In the genomic region with DNA sequence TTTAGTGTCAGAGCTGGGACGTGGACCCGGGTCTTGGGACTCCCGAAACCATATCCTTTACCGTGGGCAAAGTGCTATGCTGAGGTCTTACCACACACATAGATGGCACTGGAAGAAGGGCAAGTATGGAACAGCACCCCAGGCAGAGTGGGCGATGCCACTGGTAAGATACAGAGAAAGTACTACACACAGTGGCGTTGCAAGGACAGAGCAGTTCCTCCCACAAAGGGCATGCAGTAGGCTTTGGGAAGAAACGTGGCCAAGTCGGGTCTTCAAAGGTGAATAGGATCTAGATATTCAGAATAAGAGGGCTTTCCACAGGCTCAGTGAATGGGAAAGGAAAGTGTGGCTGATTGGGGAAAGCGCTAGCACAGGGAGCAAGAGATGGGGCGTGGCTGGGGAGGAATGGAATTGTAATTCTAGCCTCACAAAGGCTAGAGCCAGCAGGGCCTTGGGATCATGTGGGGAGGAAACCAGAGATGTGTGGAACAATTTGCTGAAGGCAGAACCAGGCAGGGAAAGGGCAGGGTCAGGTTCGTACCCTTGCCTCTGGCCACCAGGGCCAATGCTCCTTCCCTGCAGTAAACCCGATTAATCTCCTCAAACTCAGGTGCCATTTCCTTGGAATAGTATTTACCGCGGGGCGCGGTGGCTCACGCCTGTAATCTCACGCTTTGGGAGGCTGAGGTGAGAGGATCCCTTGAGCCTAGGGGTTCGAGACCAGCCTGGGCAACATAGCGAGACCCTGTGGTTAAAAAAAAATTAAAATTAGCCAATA, we compare ENCODE assay signal across 1 cellular context.
A peak's percentile ranks its signal among the peaks of the same experiment; 100 is the strongest.
TF ChIP-seq lines count a peak whose summit lies in the region.

No MANE protein-coding gene starts in this region.

TF ChIP-seq in K562, 482 proteins besides CTCF, POLR2A, EP300 and RAD21 (continued from another document and continues in another):
- TF ChIP-seq, protein P1, sequence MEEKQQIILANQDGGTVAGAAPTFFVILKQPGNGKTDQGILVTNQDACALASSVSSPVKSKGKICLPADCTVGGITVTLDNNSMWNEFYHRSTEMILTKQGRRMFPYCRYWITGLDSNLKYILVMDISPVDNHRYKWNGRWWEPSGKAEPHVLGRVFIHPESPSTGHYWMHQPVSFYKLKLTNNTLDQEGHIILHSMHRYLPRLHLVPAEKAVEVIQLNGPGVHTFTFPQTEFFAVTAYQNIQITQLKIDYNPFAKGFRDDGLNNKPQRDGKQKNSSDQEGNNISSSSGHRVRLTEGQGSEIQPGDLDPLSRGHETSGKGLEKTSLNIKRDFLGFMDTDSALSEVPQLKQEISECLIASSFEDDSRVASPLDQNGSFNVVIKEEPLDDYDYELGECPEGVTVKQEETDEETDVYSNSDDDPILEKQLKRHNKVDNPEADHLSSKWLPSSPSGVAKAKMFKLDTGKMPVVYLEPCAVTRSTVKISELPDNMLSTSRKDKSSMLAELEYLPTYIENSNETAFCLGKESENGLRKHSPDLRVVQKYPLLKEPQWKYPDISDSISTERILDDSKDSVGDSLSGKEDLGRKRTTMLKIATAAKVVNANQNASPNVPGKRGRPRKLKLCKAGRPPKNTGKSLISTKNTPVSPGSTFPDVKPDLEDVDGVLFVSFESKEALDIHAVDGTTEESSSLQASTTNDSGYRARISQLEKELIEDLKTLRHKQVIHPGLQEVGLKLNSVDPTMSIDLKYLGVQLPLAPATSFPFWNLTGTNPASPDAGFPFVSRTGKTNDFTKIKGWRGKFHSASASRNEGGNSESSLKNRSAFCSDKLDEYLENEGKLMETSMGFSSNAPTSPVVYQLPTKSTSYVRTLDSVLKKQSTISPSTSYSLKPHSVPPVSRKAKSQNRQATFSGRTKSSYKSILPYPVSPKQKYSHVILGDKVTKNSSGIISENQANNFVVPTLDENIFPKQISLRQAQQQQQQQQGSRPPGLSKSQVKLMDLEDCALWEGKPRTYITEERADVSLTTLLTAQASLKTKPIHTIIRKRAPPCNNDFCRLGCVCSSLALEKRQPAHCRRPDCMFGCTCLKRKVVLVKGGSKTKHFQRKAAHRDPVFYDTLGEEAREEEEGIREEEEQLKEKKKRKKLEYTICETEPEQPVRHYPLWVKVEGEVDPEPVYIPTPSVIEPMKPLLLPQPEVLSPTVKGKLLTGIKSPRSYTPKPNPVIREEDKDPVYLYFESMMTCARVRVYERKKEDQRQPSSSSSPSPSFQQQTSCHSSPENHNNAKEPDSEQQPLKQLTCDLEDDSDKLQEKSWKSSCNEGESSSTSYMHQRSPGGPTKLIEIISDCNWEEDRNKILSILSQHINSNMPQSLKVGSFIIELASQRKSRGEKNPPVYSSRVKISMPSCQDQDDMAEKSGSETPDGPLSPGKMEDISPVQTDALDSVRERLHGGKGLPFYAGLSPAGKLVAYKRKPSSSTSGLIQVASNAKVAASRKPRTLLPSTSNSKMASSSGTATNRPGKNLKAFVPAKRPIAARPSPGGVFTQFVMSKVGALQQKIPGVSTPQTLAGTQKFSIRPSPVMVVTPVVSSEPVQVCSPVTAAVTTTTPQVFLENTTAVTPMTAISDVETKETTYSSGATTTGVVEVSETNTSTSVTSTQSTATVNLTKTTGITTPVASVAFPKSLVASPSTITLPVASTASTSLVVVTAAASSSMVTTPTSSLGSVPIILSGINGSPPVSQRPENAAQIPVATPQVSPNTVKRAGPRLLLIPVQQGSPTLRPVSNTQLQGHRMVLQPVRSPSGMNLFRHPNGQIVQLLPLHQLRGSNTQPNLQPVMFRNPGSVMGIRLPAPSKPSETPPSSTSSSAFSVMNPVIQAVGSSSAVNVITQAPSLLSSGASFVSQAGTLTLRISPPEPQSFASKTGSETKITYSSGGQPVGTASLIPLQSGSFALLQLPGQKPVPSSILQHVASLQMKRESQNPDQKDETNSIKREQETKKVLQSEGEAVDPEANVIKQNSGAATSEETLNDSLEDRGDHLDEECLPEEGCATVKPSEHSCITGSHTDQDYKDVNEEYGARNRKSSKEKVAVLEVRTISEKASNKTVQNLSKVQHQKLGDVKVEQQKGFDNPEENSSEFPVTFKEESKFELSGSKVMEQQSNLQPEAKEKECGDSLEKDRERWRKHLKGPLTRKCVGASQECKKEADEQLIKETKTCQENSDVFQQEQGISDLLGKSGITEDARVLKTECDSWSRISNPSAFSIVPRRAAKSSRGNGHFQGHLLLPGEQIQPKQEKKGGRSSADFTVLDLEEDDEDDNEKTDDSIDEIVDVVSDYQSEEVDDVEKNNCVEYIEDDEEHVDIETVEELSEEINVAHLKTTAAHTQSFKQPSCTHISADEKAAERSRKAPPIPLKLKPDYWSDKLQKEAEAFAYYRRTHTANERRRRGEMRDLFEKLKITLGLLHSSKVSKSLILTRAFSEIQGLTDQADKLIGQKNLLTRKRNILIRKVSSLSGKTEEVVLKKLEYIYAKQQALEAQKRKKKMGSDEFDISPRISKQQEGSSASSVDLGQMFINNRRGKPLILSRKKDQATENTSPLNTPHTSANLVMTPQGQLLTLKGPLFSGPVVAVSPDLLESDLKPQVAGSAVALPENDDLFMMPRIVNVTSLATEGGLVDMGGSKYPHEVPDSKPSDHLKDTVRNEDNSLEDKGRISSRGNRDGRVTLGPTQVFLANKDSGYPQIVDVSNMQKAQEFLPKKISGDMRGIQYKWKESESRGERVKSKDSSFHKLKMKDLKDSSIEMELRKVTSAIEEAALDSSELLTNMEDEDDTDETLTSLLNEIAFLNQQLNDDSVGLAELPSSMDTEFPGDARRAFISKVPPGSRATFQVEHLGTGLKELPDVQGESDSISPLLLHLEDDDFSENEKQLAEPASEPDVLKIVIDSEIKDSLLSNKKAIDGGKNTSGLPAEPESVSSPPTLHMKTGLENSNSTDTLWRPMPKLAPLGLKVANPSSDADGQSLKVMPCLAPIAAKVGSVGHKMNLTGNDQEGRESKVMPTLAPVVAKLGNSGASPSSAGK (IDR thresholded peaks at IDR 0.05) = peak; percentile 75
- TF ChIP-seq IRF2 (CRISPR knock-in tag; IDR thresholded peaks at IDR 0.05) = no peak
- TF ChIP-seq ZBTB1 (CRISPR knock-in tag; IDR thresholded peaks at IDR 0.05; ENCODE audit: borderline replicate concordance, low read depth) = no peak
- TF ChIP-seq, protein P2, sequence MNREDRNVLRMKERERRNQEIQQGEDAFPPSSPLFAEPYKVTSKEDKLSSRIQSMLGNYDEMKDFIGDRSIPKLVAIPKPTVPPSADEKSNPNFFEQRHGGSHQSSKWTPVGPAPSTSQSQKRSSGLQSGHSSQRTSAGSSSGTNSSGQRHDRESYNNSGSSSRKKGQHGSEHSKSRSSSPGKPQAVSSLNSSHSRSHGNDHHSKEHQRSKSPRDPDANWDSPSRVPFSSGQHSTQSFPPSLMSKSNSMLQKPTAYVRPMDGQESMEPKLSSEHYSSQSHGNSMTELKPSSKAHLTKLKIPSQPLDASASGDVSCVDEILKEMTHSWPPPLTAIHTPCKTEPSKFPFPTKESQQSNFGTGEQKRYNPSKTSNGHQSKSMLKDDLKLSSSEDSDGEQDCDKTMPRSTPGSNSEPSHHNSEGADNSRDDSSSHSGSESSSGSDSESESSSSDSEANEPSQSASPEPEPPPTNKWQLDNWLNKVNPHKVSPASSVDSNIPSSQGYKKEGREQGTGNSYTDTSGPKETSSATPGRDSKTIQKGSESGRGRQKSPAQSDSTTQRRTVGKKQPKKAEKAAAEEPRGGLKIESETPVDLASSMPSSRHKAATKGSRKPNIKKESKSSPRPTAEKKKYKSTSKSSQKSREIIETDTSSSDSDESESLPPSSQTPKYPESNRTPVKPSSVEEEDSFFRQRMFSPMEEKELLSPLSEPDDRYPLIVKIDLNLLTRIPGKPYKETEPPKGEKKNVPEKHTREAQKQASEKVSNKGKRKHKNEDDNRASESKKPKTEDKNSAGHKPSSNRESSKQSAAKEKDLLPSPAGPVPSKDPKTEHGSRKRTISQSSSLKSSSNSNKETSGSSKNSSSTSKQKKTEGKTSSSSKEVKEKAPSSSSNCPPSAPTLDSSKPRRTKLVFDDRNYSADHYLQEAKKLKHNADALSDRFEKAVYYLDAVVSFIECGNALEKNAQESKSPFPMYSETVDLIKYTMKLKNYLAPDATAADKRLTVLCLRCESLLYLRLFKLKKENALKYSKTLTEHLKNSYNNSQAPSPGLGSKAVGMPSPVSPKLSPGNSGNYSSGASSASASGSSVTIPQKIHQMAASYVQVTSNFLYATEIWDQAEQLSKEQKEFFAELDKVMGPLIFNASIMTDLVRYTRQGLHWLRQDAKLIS (CRISPR knock-in tag; IDR thresholded peaks at IDR 0.05) = peak; percentile 50; the same call in 1 of the 2 replicates
- TF ChIP-seq TRIM24 (IDR thresholded peaks at IDR 0.05) = no peak
- TF ChIP-seq, protein P3, sequence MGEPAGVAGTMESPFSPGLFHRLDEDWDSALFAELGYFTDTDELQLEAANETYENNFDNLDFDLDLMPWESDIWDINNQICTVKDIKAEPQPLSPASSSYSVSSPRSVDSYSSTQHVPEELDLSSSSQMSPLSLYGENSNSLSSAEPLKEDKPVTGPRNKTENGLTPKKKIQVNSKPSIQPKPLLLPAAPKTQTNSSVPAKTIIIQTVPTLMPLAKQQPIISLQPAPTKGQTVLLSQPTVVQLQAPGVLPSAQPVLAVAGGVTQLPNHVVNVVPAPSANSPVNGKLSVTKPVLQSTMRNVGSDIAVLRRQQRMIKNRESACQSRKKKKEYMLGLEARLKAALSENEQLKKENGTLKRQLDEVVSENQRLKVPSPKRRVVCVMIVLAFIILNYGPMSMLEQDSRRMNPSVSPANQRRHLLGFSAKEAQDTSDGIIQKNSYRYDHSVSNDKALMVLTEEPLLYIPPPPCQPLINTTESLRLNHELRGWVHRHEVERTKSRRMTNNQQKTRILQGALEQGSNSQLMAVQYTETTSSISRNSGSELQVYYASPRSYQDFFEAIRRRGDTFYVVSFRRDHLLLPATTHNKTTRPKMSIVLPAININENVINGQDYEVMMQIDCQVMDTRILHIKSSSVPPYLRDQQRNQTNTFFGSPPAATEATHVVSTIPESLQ (CRISPR knock-in tag; IDR thresholded peaks at IDR 0.05) = no peak
- no peak for TF ChIP-seq NR1H2 (CRISPR knock-in tag; IDR thresholded peaks at IDR 0.05)
- no peak for TF ChIP-seq ZC3H4 (CRISPR knock-in tag; IDR thresholded peaks at IDR 0.05; ENCODE audit: borderline replicate concordance)
- TF ChIP-seq, protein P4, sequence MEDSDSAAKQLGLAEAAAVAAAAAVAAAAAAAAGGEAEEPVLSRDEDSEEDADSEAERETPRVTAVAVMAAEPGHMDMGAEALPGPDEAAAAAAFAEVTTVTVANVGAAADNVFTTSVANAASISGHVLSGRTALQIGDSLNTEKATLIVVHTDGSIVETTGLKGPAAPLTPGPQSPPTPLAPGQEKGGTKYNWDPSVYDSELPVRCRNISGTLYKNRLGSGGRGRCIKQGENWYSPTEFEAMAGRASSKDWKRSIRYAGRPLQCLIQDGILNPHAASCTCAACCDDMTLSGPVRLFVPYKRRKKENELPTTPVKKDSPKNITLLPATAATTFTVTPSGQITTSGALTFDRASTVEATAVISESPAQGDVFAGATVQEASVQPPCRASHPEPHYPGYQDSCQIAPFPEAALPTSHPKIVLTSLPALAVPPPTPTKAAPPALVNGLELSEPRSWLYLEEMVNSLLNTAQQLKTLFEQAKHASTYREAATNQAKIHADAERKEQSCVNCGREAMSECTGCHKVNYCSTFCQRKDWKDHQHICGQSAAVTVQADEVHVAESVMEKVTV (CRISPR knock-in tag; IDR thresholded peaks at IDR 0.05) = no peak
- no peak for TF ChIP-seq U2AF2 (optimal IDR thresholded peaks at IDR 0.05; ENCODE audit: low read depth, low read length)
- TF ChIP-seq CHD1 (IDR thresholded peaks at IDR 0.05; ENCODE audit: low read length) = peak; percentile 32
- no peak for TF ChIP-seq POLR3A (IDR thresholded peaks at IDR 0.05; ENCODE audit: borderline replicate concordance, extremely low read depth, insufficient read depth, insufficient read length)
- TF ChIP-seq ZNF79 (CRISPR knock-in tag; IDR thresholded peaks at IDR 0.05; ENCODE audit: low read depth) = 0 out of 2 replicates have a peak, but pooled peaks have one; percentile 45
- TF ChIP-seq, protein P5, sequence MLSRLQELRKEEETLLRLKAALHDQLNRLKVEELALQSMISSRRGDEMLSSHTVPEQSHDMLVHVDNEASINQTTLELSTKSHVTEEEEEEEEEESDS (CRISPR knock-in tag; IDR thresholded peaks at IDR 0.05) = no peak
- no peak for TF ChIP-seq NCOA6 (IDR thresholded peaks at IDR 0.05)
- TF ChIP-seq HMG20B (CRISPR knock-in tag; IDR thresholded peaks at IDR 0.05) = no peak
- no peak for TF ChIP-seq ZNF444 (CRISPR knock-in tag; IDR thresholded peaks at IDR 0.05)
- TF ChIP-seq KAT2B (IDR thresholded peaks at IDR 0.05; ENCODE audit: low read depth, low read length) = no peak
- TF ChIP-seq, protein P6, sequence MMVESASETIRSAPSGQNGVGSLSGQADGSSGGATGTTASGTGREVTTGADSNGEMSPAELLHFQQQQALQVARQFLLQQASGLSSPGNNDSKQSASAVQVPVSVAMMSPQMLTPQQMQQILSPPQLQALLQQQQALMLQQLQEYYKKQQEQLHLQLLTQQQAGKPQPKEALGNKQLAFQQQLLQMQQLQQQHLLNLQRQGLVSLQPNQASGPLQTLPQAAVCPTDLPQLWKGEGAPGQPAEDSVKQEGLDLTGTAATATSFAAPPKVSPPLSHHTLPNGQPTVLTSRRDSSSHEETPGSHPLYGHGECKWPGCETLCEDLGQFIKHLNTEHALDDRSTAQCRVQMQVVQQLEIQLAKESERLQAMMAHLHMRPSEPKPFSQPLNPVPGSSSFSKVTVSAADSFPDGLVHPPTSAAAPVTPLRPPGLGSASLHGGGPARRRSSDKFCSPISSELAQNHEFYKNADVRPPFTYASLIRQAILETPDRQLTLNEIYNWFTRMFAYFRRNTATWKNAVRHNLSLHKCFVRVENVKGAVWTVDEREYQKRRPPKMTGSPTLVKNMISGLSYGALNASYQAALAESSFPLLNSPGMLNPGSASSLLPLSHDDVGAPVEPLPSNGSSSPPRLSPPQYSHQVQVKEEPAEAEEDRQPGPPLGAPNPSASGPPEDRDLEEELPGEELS (CRISPR knock-in tag; IDR thresholded peaks at IDR 0.05; ENCODE audit: borderline replicate concordance) = no peak
- TF ChIP-seq, protein P7, sequence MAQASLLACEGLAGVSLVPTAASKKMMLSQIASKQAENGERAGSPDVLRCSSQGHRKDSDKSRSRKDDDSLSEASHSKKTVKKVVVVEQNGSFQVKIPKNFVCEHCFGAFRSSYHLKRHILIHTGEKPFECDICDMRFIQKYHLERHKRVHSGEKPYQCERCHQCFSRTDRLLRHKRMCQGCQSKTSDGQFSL (CRISPR knock-in tag; IDR thresholded peaks at IDR 0.05) = no peak
- TF ChIP-seq, protein P7 (tag; IDR thresholded peaks at IDR 0.05) = no peak
- no peak for TF ChIP-seq CCAR2 (IDR thresholded peaks at IDR 0.05; ENCODE audit: low read depth, low read length)
- TF ChIP-seq ETV6 (IDR thresholded peaks at IDR 0.05; ENCODE audit: borderline replicate concordance in 1 of 2, low read depth in 2 of 2, low read length in 1 of 2) = no peak
- TF ChIP-seq ETV6 (CRISPR knock-in tag; IDR thresholded peaks at IDR 0.05; ENCODE audit: borderline replicate concordance) = no peak
- no peak for TF ChIP-seq ZFPM2 (CRISPR knock-in tag; IDR thresholded peaks at IDR 0.05)
- TF ChIP-seq MTA3 (IDR thresholded peaks at IDR 0.05; ENCODE audit: borderline replicate concordance) = 0 out of 2 replicates have a peak, but pooled peaks have one; percentile 32
